Comparison of ENCODE assay signal across 25 cellular contexts in genomic region chr1:238476881-238477280, GRCh38.
DNase-seq lines count a peak whose midpoint lies in the region; ATAC-seq and TF ChIP-seq lines count a peak whose summit lies in the region.
"Had no signal": no experiment of that assay in that cellular context is flagged by ENCODE, and none has a peak within 500 bp of the region (broad histone marks: within the 10 kb centered on the region; RNA-seq: fewer than 3 reads in every experiment).

No MANE protein-coding gene starts in this region.

- H3K36me3 Mint-ChIP-seq in T-helper 17 cell (ENCODE audit: low read depth): no peaks in the 10 kb centered on the region
- H3K36me3 Mint-ChIP-seq: T-cell had no signal

- no peaks in the 10 kb centered on the region for H3K4me1 Mint-ChIP-seq in T-helper 17 cell
- H3K4me1 Mint-ChIP-seq: T-cell had no signal

- H3K23ac ChIP-seq in neuronal stem cell (ENCODE audit: low read depth, low read length, poor library complexity): no peak overlapping the region

- no peak overlapping the region for H2BK12ac ChIP-seq in neuronal stem cell (ENCODE audit: low read length)

- ATAC-seq in HG03460 (IDR thresholded peaks at IDR 0.05; ENCODE audit: unreplicated experiment) (no peak), T-helper 17 cell (no peak)
- ATAC-seq: GM12878, T-cell had no signal

- H3K4me1 ChIP-seq in neuronal stem cell (ENCODE audit: control insufficient read depth in 2 of 2, insufficient read depth in 1 of 2, low read depth in 1 of 2, low read length in 2 of 2): no peaks in the 10 kb centered on the region
- H3K4me1 ChIP-seq: HAP-1 had no signal

- no peak overlapping the region for H4K91ac ChIP-seq in neuronal stem cell (ENCODE audit: low read depth, low read length, poor library complexity)

- H3K4ac ChIP-seq in neuronal stem cell (ENCODE audit: low read length): no peak overlapping the region

- WGBS in neuronal stem cell (ENCODE audit: extremely low coverage in 2 of 2, insufficient read length in 2 of 2, insufficient replicate concordance in 1 of 2), 2 donors: no CpG with 5 or more reads among the region's 4 CpGs

- H3K36me3 ChIP-seq in neuronal stem cell (replicated peaks in 1 of 2; ENCODE audit: control insufficient read depth in 2 of 2, insufficient read depth in 2 of 2, low read length in 2 of 2): no peaks in the 10 kb centered on the region
- H3K36me3 ChIP-seq: BE2C, HAP-1 had no signal

- no peak overlapping the region for H2BK15ac ChIP-seq in neuronal stem cell (ENCODE audit: low read length)

- H3K4me3 ChIP-seq in NB4 (ENCODE audit: low read depth, low read length): no peak overlapping the region
- no peak overlapping the region for H3K4me3 ChIP-seq in neuronal stem cell (ENCODE audit: low read length in 2 of 2)
- H3K4me3 ChIP-seq: GM12878, HAP-1, PC-9 had no signal

- H2BK5ac ChIP-seq in neuronal stem cell (ENCODE audit: low read length): no peak overlapping the region

- no peak overlapping the region for H3K27ac ChIP-seq in neuronal stem cell (replicated peaks; ENCODE audit: low read length)
- H3K27ac ChIP-seq: PC-9 had no signal

- no peak overlapping the region for H4K8ac ChIP-seq in neuronal stem cell (ENCODE audit: low read depth, low read length)

- no peak overlapping the region for H3K9ac ChIP-seq in neuronal stem cell (ENCODE audit: low read depth, low read length, poor library complexity)
- H3K9ac ChIP-seq: SK-N-SH had no signal

- TF ChIP-seq POLR2A in NB4 (IDR thresholded peaks at IDR 0.05; ENCODE audit: extremely low read depth, insufficient read length): no peak

- no peak overlapping the region for H3K4me3 Mint-ChIP-seq in T-helper 17 cell
- H3K4me3 Mint-ChIP-seq: T-cell had no signal

- DNase-seq in KG1 (lab: John Stamatoyannopoulos, UW) (peak; percentile 14), NB4 (ENCODE audit: low read depth) (peak; percentile 39), OCI-M1 (lab: John Stamatoyannopoulos, UW) (peak; percentile 87), neuronal stem cell (ENCODE audit: low spot score) (no peak), D341Med (ENCODE audit: low spot score) (no peak), T-helper 17 cell (no peak)
- DNase-seq: BE2C; DMS 273 treated with DMSO at 0.1 percent for 48 hours; DMS79 treated with DMSO at 0.1 percent for 48 hours; IMR-90; Karpas-422; NCI-H1105 treated with DMSO at 0.1 percent for 48 hours; NCI-H2029 treated with DMSO at 0.1 percent for 48 hours; NCI-H226; NCI-H510A treated with DMSO at 0.1 percent for 48 hours; NCI-H748 treated with DMSO at 0.1 percent for 48 hours; NK-92 treated with Interleukin-12 subunit alpha and Interleukin-12 subunit beta, amount 100 ng/mL, for 24 hours; PC-9; RPMI8226; SHP77 treated with DMSO at 0.1 percent for 48 hours; SK-N-SH; T-cell had no signal

- H3K79me1 ChIP-seq in neuronal stem cell (ENCODE audit: low read depth, low read length): no peaks in the 10 kb centered on the region

- H2AK5ac ChIP-seq in neuronal stem cell (ENCODE audit: low read depth, low read length): no peak overlapping the region

- H3K27ac Mint-ChIP-seq in T-helper 17 cell: no peak overlapping the region
- H3K27ac Mint-ChIP-seq: T-cell had no signal

- H3K27me3 Mint-ChIP-seq in T-helper 17 cell: no peaks in the 10 kb centered on the region
- H3K27me3 Mint-ChIP-seq: T-cell had no signal

- peak overlapping the region; percentile 27 for H2AFZ ChIP-seq in neuronal stem cell (ENCODE audit: low read length)
- H2AFZ ChIP-seq: PC-9 had no signal

- no peak overlapping the region for H3K14ac ChIP-seq in neuronal stem cell (ENCODE audit: low read length)

- no peak overlapping the region for H2BK120ac ChIP-seq in neuronal stem cell (ENCODE audit: low read depth, low read length)

- no peak for TF ChIP-seq CTCF in NB4 (IDR thresholded peaks at IDR 0.05; ENCODE audit: low read depth, low read length)

- H3K9me3 ChIP-seq in neuronal stem cell (replicated peaks in 1 of 2; ENCODE audit: control insufficient read depth in 2 of 2, insufficient read depth in 1 of 2, low read depth in 1 of 2, low read length in 2 of 2) (no peaks in the 10 kb centered on the region), T-helper 17 cell (ENCODE audit: control insufficient read depth, low read length, poor library complexity, severe bottlenecking) (no peaks in the 10 kb centered on the region)
- H3K9me3 ChIP-seq: BE2C, HAP-1, SK-N-SH had no signal

- no peak overlapping the region for H3K4me2 ChIP-seq in neuronal stem cell (ENCODE audit: insufficient read depth, low read length, poor library complexity, severe bottlenecking)
- H3K4me2 ChIP-seq: PC-9, SK-N-SH had no signal

- H3K18ac ChIP-seq in neuronal stem cell (ENCODE audit: low read length): no peak overlapping the region

- H3K27me3 ChIP-seq in neuronal stem cell (ENCODE audit: control insufficient read depth in 3 of 3, insufficient read depth in 3 of 3, low read depth in 1 of 3, low read length in 3 of 3): no peaks in the 10 kb centered on the region
- H3K27me3 ChIP-seq: BE2C had no signal

Comparison
In these comparisons a context has a peak if more than half of its experiments do, and no peak if none do; other contexts are left out.
1. DNase-seq: peak in KG1 (single experiment), NB4 (single experiment) and OCI-M1 (single experiment); none in neuronal stem cell (single experiment), D341Med (single experiment) and T-helper 17 cell (0 of 3).